25 cellular contexts compared by ENCODE assay signal in genomic region chr1:17258758-17259130, GRCh38. TPM values are rescaled to one million over a fixed set of nuclear protein-coding genes. Genes with fewer than 3 reads are reported as not detected.
DNase-seq lines count a peak whose midpoint lies in the region; ATAC-seq, FAIRE-seq and TF ChIP-seq lines count a peak whose summit lies in the region.
"Had no signal": no experiment of that assay in that cellular context is flagged by ENCODE, and none has a peak within 500 bp of the region (broad histone marks: within the 10 kb centered on the region; RNA-seq: fewer than 3 reads in every experiment).

No MANE protein-coding gene starts in this region.

- 93% methylated on average over 6 of the region's 6 CpGs for WGBS in A549 (ENCODE audit: missing lambda C conversion rate)

- H3K9me3 ChIP-seq in A549, result no peaks in the 10 kb centered on the region
- H3K9me3 ChIP-seq in HEK293 (ENCODE audit: control insufficient read depth, insufficient read depth, low read depth, low read length), result no peaks in the 10 kb centered on the region
- no peaks in the 10 kb centered on the region for H3K9me3 ChIP-seq in WERI-Rb-1 (ENCODE audit: severe bottlenecking)
- H3K9me3 ChIP-seq: BLaER1, MG63, Peyer's patch had no signal

- no peak overlapping the region for H3K27ac Mint-ChIP-seq in naive thymus-derived CD8-positive, alpha-beta T cell
- H3K27ac Mint-ChIP-seq: CD4-positive, alpha-beta T cell had no signal

- H3K4me1 Mint-ChIP-seq in naive thymus-derived CD8-positive, alpha-beta T cell, result no peaks in the 10 kb centered on the region

- TF ChIP-seq RAD21 in A549 (conservative IDR thresholded peaks at IDR 0.05 in 1 of 2, IDR thresholded peaks at IDR 0.05 in 1 of 2), result no peak

- no peak for TF ChIP-seq POLR2A in A549 (IDR thresholded peaks at IDR 0.05; ENCODE audit: low read length)

- POLR2A ChIA-PET in A549 (lab: Yijun Ruan, JAX), result no interaction called here
- POLR2A ChIA-PET in HEK293 (lab: Yijun Ruan, JAX), result no interaction called here
- POLR2A ChIA-PET in naive thymus-derived CD8-positive, alpha-beta T cell (lab: Charles Lee), result no interaction called here

- H3K4me1 ChIP-seq in A549, result peaks cover 21% of the 10 kb centered on the region
- H3K4me1 ChIP-seq in HEK293 (ENCODE audit: control insufficient read depth, insufficient read depth, low read length), result no peaks in the 10 kb centered on the region
- H3K4me1 ChIP-seq: BLaER1, Peyer's patch had no signal

- peaks cover 0 to 4% (median 0%) of the 10 kb centered on the region in 9 donors for H3K9me3 Mint-ChIP-seq in naive thymus-derived CD8-positive, alpha-beta T cell
- H3K9me3 Mint-ChIP-seq: CD4-positive, alpha-beta T cell had no signal

- CTCF ChIA-PET in A549 (lab: Yijun Ruan, JAX), result interaction anchor here (1.4 to 4.1 kb wide), 5 partner anchors 8 to 132 kb away, joined by 3 to 19 read pairs (median 14); no protein-coding TSS in a partner anchor
- CTCF ChIA-PET in HEK293 (lab: Yijun Ruan, JAX), result interaction anchor here (0.6 to 5.7 kb wide), 8 partner anchors 16 to 1713 kb away, joined by 3 to 25 read pairs (median 5); no protein-coding TSS in a partner anchor

- H3K4me3 Mint-ChIP-seq in naive thymus-derived CD8-positive, alpha-beta T cell, result no peak overlapping the region
- H3K4me3 Mint-ChIP-seq: CD4-positive, alpha-beta T cell had no signal

- FAIRE-seq in A549 (lab: Jason Lieb, UNC), result no peak
- FAIRE-seq: A204.1, GM12878 had no signal

- no peak for TF ChIP-seq EP300 in A549 (IDR thresholded peaks at IDR 0.05)

- H3K27me3 ChIP-seq in WERI-Rb-1 (ENCODE audit: insufficient read depth, low read depth, severe bottlenecking), result no peaks in the 10 kb centered on the region
- H3K27me3 ChIP-seq: BLaER1, MG63, Peyer's patch had no signal

- H3K27me3 Mint-ChIP-seq in naive thymus-derived CD8-positive, alpha-beta T cell, result peaks cover 4 to 26% (median 18%) of the 10 kb centered on the region in 5 donors

- peak overlapping the region; percentile 57 to 84; a peak in 5 of 6 replicates for H3K27ac ChIP-seq in A549
- no peak overlapping the region for H3K27ac ChIP-seq in HEK293 (ENCODE audit: extremely low read depth, low read depth, low read length)
- H3K27ac ChIP-seq in WERI-Rb-1, result peak overlapping the region; percentile 21
- H3K27ac ChIP-seq: BLaER1, Peyer's patch had no signal

- H3K4me3 ChIP-seq in A549, result no peak overlapping the region
- no peak overlapping the region for H3K4me3 ChIP-seq in HEK293 (ENCODE audit: low read depth, low read length)
- H3K4me3 ChIP-seq in WERI-Rb-1 (ENCODE audit: low read depth, low read length), result no peak overlapping the region
- no peak overlapping the region for H3K4me3 ChIP-seq in fibroblast of villous mesenchyme (ENCODE audit: low read depth, low read length)
- H3K4me3 ChIP-seq: BLaER1, GM12878, MG63, Peyer's patch had no signal

- H3K36me3 Mint-ChIP-seq in naive thymus-derived CD8-positive, alpha-beta T cell, result no peaks in the 10 kb centered on the region

- TF ChIP-seq CTCF in A549 (IDR thresholded peaks at IDR 0.05), result no peak
- no peak for TF ChIP-seq CTCF in HEK293 (tag by site-specific recombination; IDR thresholded peaks at IDR 0.05)
- TF ChIP-seq CTCF in WERI-Rb-1 (IDR thresholded peaks at IDR 0.05; ENCODE audit: low read depth, low read length), result no peak
- no peak for TF ChIP-seq CTCF in fibroblast of villous mesenchyme (IDR thresholded peaks at IDR 0.05; ENCODE audit: insufficient read depth, low read depth, low read length)

- no peak for ATAC-seq in A549
- no peak for ATAC-seq in naive thymus-derived CD8-positive, alpha-beta T cell
- ATAC-seq in HG03457 (IDR thresholded peaks at IDR 0.05; ENCODE audit: unreplicated experiment), result no peak
- no peak for ATAC-seq in HG03108 (IDR thresholded peaks at IDR 0.05; ENCODE audit: unreplicated experiment)
- ATAC-seq: GM12878 had no signal

- peak overlapping the region; percentile 37; the same call in 1 of the 3 replicates for H3K4me2 ChIP-seq in A549
- H3K4me2 ChIP-seq: BLaER1 had no signal

- H3K36me3 ChIP-seq in HEK293 (ENCODE audit: control insufficient read depth in 2 of 2, insufficient read depth in 1 of 2, low read length in 2 of 2) (no peaks in the 10 kb centered on the region), WERI-Rb-1 (no peaks in the 10 kb centered on the region)
- H3K36me3 ChIP-seq: BLaER1, MG63, Peyer's patch had no signal

- DNase-seq in A549 (ENCODE audit: low read depth in 1 of 2, low spot score in 1 of 2), result no peak
- peak; percentile 37 for DNase-seq in WERI-Rb-1
- peak; percentile 3 for DNase-seq in fibroblast of villous mesenchyme (ENCODE audit: low read depth)
- DNase-seq in naive thymus-derived CD8-positive, alpha-beta T cell, result no peak
- no peak for DNase-seq in NCI-H2107 treated with DMSO at 0.1 percent for 48 hours (lab: John Stamatoyannopoulos, UW; ENCODE audit: unreplicated experiment)
- DNase-seq: CD4-positive, alpha-beta T cell; COR-L47; DND-41; GOT3; Kasumi-1; NCI-H1417; NCI-H187; NCI-H345; NCI-H524; NCI-H774; Peyer's patch had no signal

TF ChIP-seq in A549, 52 proteins besides CTCF, POLR2A, EP300 and RAD21 (continues in another document):
- TF ChIP-seq KDM1A (IDR thresholded peaks at IDR 0.05; ENCODE audit: low read depth) (no peak), EHF (CRISPR knock-in tag; IDR thresholded peaks at IDR 0.05) (no peak), HDAC2 (IDR thresholded peaks at IDR 0.05) (no peak), ZFP36 (IDR thresholded peaks at IDR 0.05; ENCODE audit: borderline replicate concordance, partially characterized antibody) (no peak), ATOH8 (CRISPR knock-in tag; IDR thresholded peaks at IDR 0.05; ENCODE audit: low read depth) (no peak), FOXS1 (CRISPR knock-in tag; IDR thresholded peaks at IDR 0.05) (no peak)

TF ChIP-seq in HEK293, 187 proteins besides CTCF, POLR2A, EP300 and RAD21:
- TF ChIP-seq ZBTB21 (tag by site-specific recombination; IDR thresholded peaks at IDR 0.05) (no peak), SCRT1 (tag by site-specific recombination; IDR thresholded peaks at IDR 0.05; ENCODE audit: borderline replicate concordance) (peak; percentile 4; the same call in 1 of the 2 replicates), SCRT2 (tag by site-specific recombination; IDR thresholded peaks at IDR 0.05) (0 out of 2 replicates have a peak, but pooled peaks have one; percentile 23)

RNA-seq across cellular contexts. Expression of gene PADI3, which starts 9.8 kb away (rescaled TPM):
- polyA plus RNA-seq in A549 (2011; rRNA removed) (2.4 and 2.8 TPM in 2 replicates), A549 (2017; fragmentation: RNase III; extraction: RNeasy Plus Mini Kit Qiagen cat#74134 plus additional on column Dnase treatment) (0.99 to 1.5 TPM (median 1.4 TPM) in 3 replicates)
- polyA plus RNA-seq in A549 (2012; cell fraction: cytosol; rRNA removed), result 1.4 and 1.6 TPM in 2 replicates
- polyA plus RNA-seq in A549 (2012; cell fraction: nucleus; rRNA removed), result 6.7 and 7.0 TPM in 2 replicates
- polyA minus RNA-seq in A549 (2011; rRNA and poly(A)+ RNA removed), result 3.8 and 4.4 TPM in 2 replicates
- under 0.01 TPM in 1 of 2 replicates, not detected in the other for total RNA-seq in fibroblast of villous mesenchyme
- total RNA-seq in naive thymus-derived CD8-positive, alpha-beta T cell, result not detected
- not detected for polyA plus RNA-seq in naive thymus-derived CD8-positive, alpha-beta T cell
- total RNA-seq: CD4-positive, alpha-beta T cell; GM12878; OCI-LY7; Peyer's patch had no signal

RNA-seq across cellular contexts. Expression of gene PADI4, which starts 49.3 kb away (rescaled TPM):
- polyA plus RNA-seq in A549 (2011; rRNA removed), result not detected in 2 replicates
- not detected in 2 replicates for polyA plus RNA-seq in A549 (2012; cell fraction: cytosol; rRNA removed)
- polyA plus RNA-seq in A549 (2012; cell fraction: nucleus; rRNA removed), result not detected in 2 replicates
- polyA plus RNA-seq in A549 (2017; fragmentation: RNase III; extraction: RNeasy Plus Mini Kit Qiagen cat#74134 plus additional on column Dnase treatment), result not detected in 3 replicates
- not detected in 2 replicates for polyA minus RNA-seq in A549 (2011; rRNA and poly(A)+ RNA removed)
- total RNA-seq in fibroblast of villous mesenchyme, result not detected in 2 replicates
- 1 to 10 TPM; 3.9 to 4.3 TPM for total RNA-seq in naive thymus-derived CD8-positive, alpha-beta T cell
- polyA plus RNA-seq in naive thymus-derived CD8-positive, alpha-beta T cell, result 10 to 100 TPM; 10.7 to 12.8 (median 11.8) TPM
- total RNA-seq: Peyer's patch, SK-MEL-5 had no signal

RNA-seq across cellular contexts. Expression of gene PADI1, which starts 53.8 kb away (rescaled TPM):
- polyA plus RNA-seq in A549 (2011; rRNA removed), result 1.1 and 1.4 TPM in 2 replicates
- 1.4 and 1.6 TPM in 2 replicates for polyA plus RNA-seq in A549 (2012; cell fraction: cytosol; rRNA removed)
- polyA plus RNA-seq in A549 (2012; cell fraction: nucleus; rRNA removed), result 3.8 and 4.0 TPM in 2 replicates
- polyA plus RNA-seq in A549 (2017; fragmentation: RNase III; extraction: RNeasy Plus Mini Kit Qiagen cat#74134 plus additional on column Dnase treatment), result 1.7 to 2.3 TPM (median 2.0 TPM) in 3 replicates
- polyA minus RNA-seq in A549 (2011; rRNA and poly(A)+ RNA removed), result 0.92 and 1.5 TPM in 2 replicates
- total RNA-seq in fibroblast of villous mesenchyme, result 0.43 and 0.64 TPM in 2 replicates
- total RNA-seq in naive thymus-derived CD8-positive, alpha-beta T cell, result not detected
- not detected for polyA plus RNA-seq in naive thymus-derived CD8-positive, alpha-beta T cell
- total RNA-seq: CD4-positive, alpha-beta T cell; GM12878; OCI-LY7; Peyer's patch; SK-MEL-5 had no signal

Comparison
In these comparisons a context has a peak if more than half of its experiments do, and no peak if none do; other contexts are left out.
1. DNase-seq: peak in WERI-Rb-1 (single experiment) and fibroblast of villous mesenchyme (single experiment); none in A549 (0 of 2), naive thymus-derived CD8-positive, alpha-beta T cell (0 of 10) and NCI-H2107 treated with DMSO at 0.1 percent for 48 hours (single experiment).